ENCODE assay signal across 8 cellular contexts in genomic region chr3:122921791-122922651, GRCh38.
A peak's percentile ranks its signal among the peaks of the same experiment; 100 is the strongest.
DNase-seq lines count a peak whose midpoint lies in the region; ATAC-seq and TF ChIP-seq lines count a peak whose summit lies in the region.

No MANE protein-coding gene starts in this region.

- H3K4me3 Mint-ChIP-seq in activated naive CD8-positive, alpha-beta T cell treated with anti-CD3 and anti-CD28 coated beads for 36 hours, result no peak overlapping the region
- H3K4me3 Mint-ChIP-seq in neural progenitor cell, result no peak overlapping the region

- H3K27me3 ChIP-seq in neural progenitor cell, result peaks cover 35% of the 10 kb centered on the region

- no peaks in the 10 kb centered on the region for H3F3A ChIP-seq in neural progenitor cell (ENCODE audit: low read depth)

- H3K27ac ChIP-seq in neural progenitor cell, result no peak overlapping the region

- DNase-seq in activated naive CD8-positive, alpha-beta T cell treated with anti-CD3 and anti-CD28 coated beads for 36 hours, result peak; percentile 62
- DNase-seq in neural progenitor cell (ENCODE audit: low spot score), result peak; percentile 78
- no peak for DNase-seq in NCI-H1694 treated with DMSO at 0.1 percent for 48 hours (lab: John Stamatoyannopoulos, UW)
- no peak for DNase-seq in amniotic stem cell (lab: John Stamatoyannopoulos, UW)
- no peak for DNase-seq in putamen (ENCODE audit: low spot score)

- no peaks in the 10 kb centered on the region for H3K4me1 Mint-ChIP-seq in activated naive CD8-positive, alpha-beta T cell treated with anti-CD3 and anti-CD28 coated beads for 36 hours
- H3K4me1 Mint-ChIP-seq in neural progenitor cell, result peaks cover 3% of the 10 kb centered on the region

- H4K20me1 ChIP-seq in neural progenitor cell (ENCODE audit: low read depth), result peaks cover 22% of the 10 kb centered on the region

- ATAC-seq in GM18498 (IDR thresholded peaks at IDR 0.05; ENCODE audit: unreplicated experiment) (peak; percentile 50), HG03175 (IDR thresholded peaks at IDR 0.05; ENCODE audit: unreplicated experiment) (peak; percentile 52), GM19324 (IDR thresholded peaks at IDR 0.05; ENCODE audit: low FRiP score, unreplicated experiment) (no peak)

- H3K27ac Mint-ChIP-seq in activated naive CD8-positive, alpha-beta T cell treated with anti-CD3 and anti-CD28 coated beads for 36 hours, result no peak overlapping the region
- H3K27ac Mint-ChIP-seq in neural progenitor cell, result no peak overlapping the region

- no peaks in the 10 kb centered on the region for H3K79me2 ChIP-seq in neural progenitor cell (ENCODE audit: low read depth)

- H3K27me3 Mint-ChIP-seq in activated naive CD8-positive, alpha-beta T cell treated with anti-CD3 and anti-CD28 coated beads for 36 hours, result peaks cover 23% of the 10 kb centered on the region
- H3K27me3 Mint-ChIP-seq in neural progenitor cell (ENCODE audit: insufficient read depth, low read depth), result peaks cover 8% of the 10 kb centered on the region

- no peaks in the 10 kb centered on the region for H3K9me3 Mint-ChIP-seq in activated naive CD8-positive, alpha-beta T cell treated with anti-CD3 and anti-CD28 coated beads for 36 hours
- H3K9me3 Mint-ChIP-seq in neural progenitor cell, result no peaks in the 10 kb centered on the region

- peaks cover 8% of the 10 kb centered on the region for H3K4me1 ChIP-seq in neural progenitor cell

- peak overlapping the region; percentile 29 for H2AFZ ChIP-seq in neural progenitor cell (replicated peaks)

- H3K36me3 ChIP-seq in neural progenitor cell, result no peaks in the 10 kb centered on the region

- no peaks in the 10 kb centered on the region for H3K36me3 Mint-ChIP-seq in activated naive CD8-positive, alpha-beta T cell treated with anti-CD3 and anti-CD28 coated beads for 36 hours
- H3K36me3 Mint-ChIP-seq in neural progenitor cell, result peaks cover 11% of the 10 kb centered on the region

- peak; percentile 52 for TF ChIP-seq CTCF in neural progenitor cell (IDR thresholded peaks at IDR 0.05)

- no peak overlapping the region for H3K9ac ChIP-seq in neural progenitor cell

- H3K4me2 ChIP-seq in neural progenitor cell, result peak overlapping the region; percentile 89

- peak overlapping the region; percentile 48 for H3K4me3 ChIP-seq in neural progenitor cell

- no peaks in the 10 kb centered on the region for H3K9me3 ChIP-seq in neural progenitor cell (ENCODE audit: low read depth)

Comparison
In these comparisons a context has a peak if more than half of its experiments do, and no peak if none do; other contexts are left out.
1. DNase-seq: peak in activated naive CD8-positive, alpha-beta T cell treated with anti-CD3 and anti-CD28 coated beads for 36 hours (single experiment) and neural progenitor cell (single experiment); none in NCI-H1694 treated with DMSO at 0.1 percent for 48 hours (single experiment), amniotic stem cell (single experiment) and putamen (single experiment).